Comparison of ENCODE assay signal across 22 cellular contexts in the genomic region with DNA sequence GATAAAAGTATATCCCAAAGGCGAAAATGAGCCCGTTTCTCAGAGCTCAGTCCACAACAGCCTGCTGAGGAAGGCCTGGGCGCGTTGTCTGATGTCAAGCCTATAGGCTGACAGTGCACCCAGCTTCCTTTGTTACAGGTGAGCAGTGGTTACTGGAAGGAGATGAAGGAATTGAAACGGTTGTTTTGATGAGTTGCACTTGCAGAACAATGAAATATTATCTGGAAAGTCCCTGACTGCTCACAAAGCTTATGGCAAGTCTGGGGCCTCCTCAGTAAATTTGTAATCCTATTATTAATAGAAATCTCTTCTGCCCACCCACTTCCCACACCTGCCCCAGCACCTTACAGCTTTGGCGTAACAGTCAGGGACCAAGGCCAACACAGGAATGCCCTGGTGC.
A peak's percentile ranks its signal among the peaks of the same experiment; 100 is the strongest.
DNase-seq lines count a peak whose midpoint lies in the region; ATAC-seq and TF ChIP-seq lines count a peak whose summit lies in the region.
"Had no signal": no experiment of that assay in that cellular context is flagged by ENCODE, and none has a peak within 500 bp of the region (broad histone marks: within the 10 kb centered on the region; RNA-seq: fewer than 3 reads in every experiment).

No MANE protein-coding gene starts in this region.

- no peaks in the 10 kb centered on the region for H3K4me1 ChIP-seq in Karpas-422 (ENCODE audit: low read length)
- peaks cover 7% of the 10 kb centered on the region for H3K4me1 ChIP-seq in foreskin keratinocyte
- H3K4me1 ChIP-seq: Caco-2 had no signal

- H3K9me3 ChIP-seq in Karpas-422 (ENCODE audit: low read length) = no peaks in the 10 kb centered on the region
- H3K9me3 ChIP-seq: Caco-2, SK-N-SH had no signal

- H3K36me3 ChIP-seq in Karpas-422 (ENCODE audit: insufficient read depth, low read length) = no peaks in the 10 kb centered on the region

- H2AFZ ChIP-seq in Karpas-422 (ENCODE audit: low read length) = no peak overlapping the region

- H4K20me1 ChIP-seq in Karpas-422 (ENCODE audit: insufficient read depth, low read depth, low read length) = no peaks in the 10 kb centered on the region

- H3K27me3 ChIP-seq in Karpas-422 (ENCODE audit: low read length) (no peaks in the 10 kb centered on the region), foreskin keratinocyte (no peaks in the 10 kb centered on the region)

- ATAC-seq in GM18511 (IDR thresholded peaks at IDR 0.05; ENCODE audit: unreplicated experiment) (peak; percentile 77), foreskin keratinocyte (peak; percentile 41), HG03097 (IDR thresholded peaks at IDR 0.05; ENCODE audit: low FRiP score, unreplicated experiment) (no peak)
- ATAC-seq: CD8-positive, alpha-beta T cell; PC-3 had no signal

- H3K4me2 ChIP-seq in Karpas-422 (ENCODE audit: low read depth, low read length, poor library complexity, severe bottlenecking) = no peak overlapping the region

- no peaks in the 10 kb centered on the region for H3K9me2 ChIP-seq in Karpas-422 (replicated peaks; ENCODE audit: insufficient read depth, low read length)
- H3K9me2 ChIP-seq: SK-N-SH had no signal

- no peak overlapping the region for H3K9ac ChIP-seq in Karpas-422 (ENCODE audit: low read length)
- H3K9ac ChIP-seq: SK-N-SH had no signal

- no peak overlapping the region for H3K4me3 ChIP-seq in Karpas-422 (ENCODE audit: low read length)

- H3K27ac ChIP-seq in Karpas-422 (ENCODE audit: low read length) (no peak overlapping the region), foreskin keratinocyte (no peak overlapping the region)
- H3K27ac ChIP-seq: 22Rv1, C4-2B had no signal

- DNase-seq in NCI-H82 (lab: John Stamatoyannopoulos, UW) = peak; percentile 22
- DNase-seq in NCI-H82 treated with DMSO at 0.1 percent for 48 hours (lab: John Stamatoyannopoulos, UW; ENCODE audit: unreplicated experiment) = no peak
- peak; percentile 5 for DNase-seq in Karpas-422
- no peak for DNase-seq in foreskin keratinocyte
- no peak for DNase-seq in activated CD4-positive, CD25-positive, alpha-beta regulatory T cell (lab: John Stamatoyannopoulos, UW)
- no peak for DNase-seq in stimulated activated CD4-positive, alpha-beta T cell treated with anti-CD3 and anti-CD28 coated beads, Interleukin-2, amount 100 ng/mL, for 24 hours
- DNase-seq: Caco-2; CD8-positive, alpha-beta T cell; KG1; NCI-H1092 treated with DMSO at 0.1 percent for 48 hours; NCI-H1436; NCI-H187; NCI-H2171 treated with DMSO at 0.1 percent for 48 hours; NCI-H345; NCI-H510A treated with DMSO at 0.1 percent for 48 hours; PC-3; SK-N-SH; SW 1271 had no signal

- no peak for TF ChIP-seq CTCF in foreskin keratinocyte (conservative IDR thresholded peaks at IDR 0.05)

- H3K79me2 ChIP-seq in Karpas-422 (ENCODE audit: low read length) = no peaks in the 10 kb centered on the region

Comparison
In these comparisons a context has a peak if more than half of its experiments do, and no peak if none do; other contexts are left out.
1. DNase-seq: peak in NCI-H82 (single experiment) and Karpas-422 (single experiment); none in NCI-H82 treated with DMSO at 0.1 percent for 48 hours (single experiment), foreskin keratinocyte (0 of 2), activated CD4-positive, CD25-positive, alpha-beta regulatory T cell (0 of 4) and stimulated activated CD4-positive, alpha-beta T cell treated with anti-CD3 and anti-CD28 coated beads, Interleukin-2, amount 100 ng/mL, for 24 hours (0 of 2).